ENCODE assay signal across 8 cellular contexts in genomic region chr16:84013787-84014569, GRCh38. TPM values are rescaled to one million over a fixed set of nuclear protein-coding genes. Genes with fewer than 3 reads are reported as not detected.
A peak's percentile ranks its signal among the peaks of the same experiment; 100 is the strongest.
DNase-seq lines count a peak whose midpoint lies in the region; ATAC-seq lines count a peak whose summit lies in the region.

No MANE protein-coding gene starts in this region.

- peak; percentile 84 for ATAC-seq in GM21447 (IDR thresholded peaks at IDR 0.05; ENCODE audit: unreplicated experiment)
- peak; percentile 86 to 88 for ATAC-seq in activated T-cell treated with anti-CD3 and anti-CD28 coated beads, Interleukin-2, amount 50 U/mL, for 72 hours (replicated peaks in 1 of 2)
- ATAC-seq in right cardiac atrium: peak; percentile 69 to 80

- H3K4me1 ChIP-seq in right cardiac atrium (ENCODE audit: control insufficient read depth, insufficient read depth, low read length): no peaks in the 10 kb centered on the region

- peaks cover 0 to 5% of the 10 kb centered on the region in 2 donors for H3K9me3 Mint-ChIP-seq in activated T-cell treated with anti-CD3 and anti-CD28 coated beads, Interleukin-2, amount 50 U/mL, for 72 hours

- H3K27ac ChIP-seq in right cardiac atrium (ENCODE audit: low read length): no peak overlapping the region

- intact Hi-C loops in right cardiac atrium (cut with DNase I): no loop called here

- H3K27me3 Mint-ChIP-seq in activated T-cell treated with anti-CD3 and anti-CD28 coated beads, Interleukin-2, amount 50 U/mL, for 72 hours (ENCODE audit: low read depth): no peaks in the 10 kb centered on the region

- no peaks in the 10 kb centered on the region for H3K36me3 Mint-ChIP-seq in activated T-cell treated with anti-CD3 and anti-CD28 coated beads, Interleukin-2, amount 50 U/mL, for 72 hours (ENCODE audit: insufficient read depth in 2 of 2)

- 16% methylated on average over 14 of the region's 14 CpGs for WGBS in right cardiac atrium

- H3K4me1 Mint-ChIP-seq in activated T-cell treated with anti-CD3 and anti-CD28 coated beads, Interleukin-2, amount 50 U/mL, for 72 hours (ENCODE audit: low read depth): peaks cover 12% of the 10 kb centered on the region

- peak overlapping the region in 1 of 2 donors; percentile 13 for H3K4me3 Mint-ChIP-seq in activated T-cell treated with anti-CD3 and anti-CD28 coated beads, Interleukin-2, amount 50 U/mL, for 72 hours

- H3K4me3 ChIP-seq in right cardiac atrium (ENCODE audit: low read length): no peak overlapping the region

- no peaks in the 10 kb centered on the region for H3K9me3 ChIP-seq in right cardiac atrium (ENCODE audit: control insufficient read depth, low read length)

- H3K27me3 ChIP-seq in right cardiac atrium (ENCODE audit: control insufficient read depth, insufficient read depth): no peaks in the 10 kb centered on the region

- DNase-seq in DMS53 (lab: John Stamatoyannopoulos, UW): peak; percentile 73
- DNase-seq in HS-27A (ENCODE audit: low read depth): peak; percentile 59
- peak; percentile 54 for DNase-seq in RKO (ENCODE audit: low spot score)
- DNase-seq in activated T-cell treated with anti-CD3 and anti-CD28 coated beads, Interleukin-2, amount 50 U/mL, for 72 hours: peak; percentile 79 to 86
- peak in 2 of 3 donors; percentile 37 to 64 for DNase-seq in right cardiac atrium
- DNase-seq in stimulated activated CD4-positive, alpha-beta T cell treated with anti-CD3 and anti-CD28 coated beads, Interleukin-4, amount 100 ng/mL, for 1 hour: peak; percentile 52
- DNase-seq in middle frontal gyrus (ENCODE audit: extremely low spot score, low spot score): no peak

- H3K27ac Mint-ChIP-seq in activated T-cell treated with anti-CD3 and anti-CD28 coated beads, Interleukin-2, amount 50 U/mL, for 72 hours: no peak overlapping the region

RNA-seq across cellular contexts. Expression of gene SLC38A8, which starts 28.6 kb away (rescaled TPM):
- not detected for total RNA-seq in activated T-cell treated with anti-CD3 and anti-CD28 coated beads, Interleukin-2, amount 50 U/mL, for 72 hours
- under 1 TPM in 2 of 4 donors, not detected in 2; 0.21 to 0.29 TPM for total RNA-seq in right cardiac atrium
- not detected for polyA plus RNA-seq in right cardiac atrium

RNA-seq across cellular contexts. Expression of gene NECAB2, which starts 45.9 kb away (rescaled TPM):
- under 1 TPM in 1 of 2 donors, not detected in 1; 0.58 TPM for total RNA-seq in activated T-cell treated with anti-CD3 and anti-CD28 coated beads, Interleukin-2, amount 50 U/mL, for 72 hours
- total RNA-seq in right cardiac atrium: 1 to 10 TPM in 2 of 4 donors, under 1 TPM in 2; 0.28 to 1.8 (median 1.4) TPM
- polyA plus RNA-seq in right cardiac atrium: 1.7 TPM
